In the genomic region with DNA sequence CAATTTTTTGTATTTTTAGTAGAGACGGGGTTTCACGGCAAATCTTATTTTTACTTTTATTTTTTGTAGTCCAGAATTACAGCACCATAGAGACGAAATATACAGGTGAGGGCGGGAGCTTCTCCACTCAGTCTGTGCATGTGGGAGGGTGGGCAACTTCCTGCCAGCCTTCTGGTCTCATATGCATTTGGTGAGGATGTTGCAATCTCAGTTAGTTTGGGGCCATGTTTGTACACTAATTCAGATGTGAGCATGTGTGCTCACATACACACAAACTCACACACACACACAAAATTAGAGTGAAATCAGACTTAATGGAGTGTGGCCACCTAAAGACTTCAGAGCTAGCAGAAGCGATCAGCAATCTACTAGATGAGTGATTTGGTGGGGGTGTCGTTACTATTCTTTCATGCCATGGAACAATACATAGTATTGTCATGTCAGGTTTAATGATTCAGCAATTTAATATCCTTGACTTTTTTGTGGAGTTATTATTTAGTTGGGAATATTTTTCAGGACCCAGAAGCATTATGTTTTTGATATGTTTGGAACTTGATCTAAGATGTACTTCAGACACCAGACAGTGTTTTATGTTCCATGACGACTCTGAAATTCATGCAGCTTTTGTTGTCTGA, we compare ENCODE assay signal across 23 cellular contexts.
A peak's percentile ranks its signal among the peaks of the same experiment; 100 is the strongest.
DNase-seq lines count a peak whose midpoint lies in the region; ATAC-seq, FAIRE-seq and TF ChIP-seq lines count a peak whose summit lies in the region.
"Had no signal": no experiment of that assay in that cellular context is flagged by ENCODE, and none has a peak within 500 bp of the region (broad histone marks: within the 10 kb centered on the region; RNA-seq: fewer than 3 reads in every experiment).

No MANE protein-coding gene starts in this region.

- no peaks in the 10 kb centered on the region for H3K27me3 Mint-ChIP-seq in astrocyte (ENCODE audit: low read depth, unreplicated experiment)
- H3K27me3 Mint-ChIP-seq: B cell; CD4-positive, CD25-positive, alpha-beta regulatory T cell had no signal

- in situ Hi-C loops in HepG2 (cut with HindIII; ENCODE audit: extremely low pct_ligation_motif_present, low pct_unique_long_range_greater_than_20kb) = no loop called here

- no TSS peak for BruUV-seq in HepG2 (replicated peaks; lab: Mats Ljungman, UMichigan)

- peaks cover 19% of the 10 kb centered on the region for H3K4me1 Mint-ChIP-seq in astrocyte (ENCODE audit: low read depth, unreplicated experiment)
- H3K4me1 Mint-ChIP-seq: B cell; CD4-positive, CD25-positive, alpha-beta regulatory T cell; GM23338 had no signal

- no peak overlapping the region for H3K4me3 Mint-ChIP-seq in astrocyte (ENCODE audit: unreplicated experiment)
- H3K4me3 Mint-ChIP-seq: B cell; CD4-positive, CD25-positive, alpha-beta regulatory T cell; CD8-positive, alpha-beta T cell; GM23338; HFFc6 had no signal

- no peak for TF ChIP-seq POLR2A in HepG2 (IDR thresholded peaks at IDR 0.05; ENCODE audit: insufficient read depth in 1 of 2, low read depth in 2 of 2, low read length in 2 of 2)
- TF ChIP-seq POLR2A in right lobe of liver (IDR thresholded peaks at IDR 0.05) = no peak
- no peak for TF ChIP-seq POLR2A in esophagus muscularis mucosa (IDR thresholded peaks at IDR 0.05; ENCODE audit: low read depth)

- no peaks in the 10 kb centered on the region for H3K9me3 Mint-ChIP-seq in astrocyte (ENCODE audit: unreplicated experiment)
- H3K9me3 Mint-ChIP-seq: CD8-positive, alpha-beta T cell; GM23338 had no signal

- H3K79me2 ChIP-seq in HepG2 (ENCODE audit: insufficient read depth, low read length) = no peaks in the 10 kb centered on the region
- no peaks in the 10 kb centered on the region for H3K79me2 ChIP-seq in astrocyte (ENCODE audit: insufficient read depth, low read length)

- H3K36me3 Mint-ChIP-seq in astrocyte (ENCODE audit: low read depth, unreplicated experiment) = no peaks in the 10 kb centered on the region
- H3K36me3 Mint-ChIP-seq: CD4-positive, CD25-positive, alpha-beta regulatory T cell; CD8-positive, alpha-beta T cell had no signal

- no peak for TF ChIP-seq EP300 in HepG2 (IDR thresholded peaks at IDR 0.05; ENCODE audit: low read depth in 2 of 2, low read length in 2 of 2)
- no peak for TF ChIP-seq EP300 in HepG2 (CRISPR knock-in tag; IDR thresholded peaks at IDR 0.05; ENCODE audit: borderline replicate concordance)
- no peak for TF ChIP-seq EP300 in esophagus muscularis mucosa (IDR thresholded peaks at IDR 0.05)

- H3K27me3 ChIP-seq in HepG2 (ENCODE audit: control insufficient read depth in 1 of 2, insufficient read depth in 2 of 2, low read length in 2 of 2) = no peaks in the 10 kb centered on the region
- H3K27me3 ChIP-seq in right lobe of liver = no peaks in the 10 kb centered on the region
- H3K27me3 ChIP-seq in astrocyte (ENCODE audit: insufficient read depth, low read length) = no peaks in the 10 kb centered on the region
- H3K27me3 ChIP-seq in esophagus muscularis mucosa = no peaks in the 10 kb centered on the region
- H3K27me3 ChIP-seq: BLaER1 had no signal

- DNase-seq in HepG2 (ENCODE audit: low spot score) = no peak
- no peak for DNase-seq in right lobe of liver
- DNase-seq in astrocyte (ENCODE audit: low read depth) = no peak
- peak; percentile 45 for DNase-seq in esophagus muscularis mucosa (ENCODE audit: extremely low spot score)
- DNase-seq in AG08395 (ENCODE audit: low spot score) = no peak
- DNase-seq in occipital lobe (lab: John Stamatoyannopoulos, UW) = no peak
- no peak for DNase-seq in cardiac septum (ENCODE audit: low spot score)
- DNase-seq: 8988T; Caco-2; CD4-positive, CD25-positive, alpha-beta regulatory T cell; CD8-positive, alpha-beta T cell; DMS153; DMS79; EL; GDM1; HFFc6 had no signal

- intact Hi-C loops in HepG2 (cut with micrococcal nuclease; ENCODE audit: unreplicated experiment) = no loop called here
- intact Hi-C loops in right lobe of liver (cut with DNase I) = no loop called here
- intact Hi-C loops in esophagus muscularis mucosa (cut with DNase I) = no loop called here
- intact Hi-C loops in cardiac septum (cut with DNase I) = no loop called here

- no peaks in the 10 kb centered on the region for H3K9me3 ChIP-seq in HepG2 (ENCODE audit: low read length)
- no peaks in the 10 kb centered on the region for H3K9me3 ChIP-seq in right lobe of liver
- no peaks in the 10 kb centered on the region for H3K9me3 ChIP-seq in astrocyte (ENCODE audit: insufficient read depth, low read depth, low read length)
- H3K9me3 ChIP-seq in esophagus muscularis mucosa = no peaks in the 10 kb centered on the region
- H3K9me3 ChIP-seq: BLaER1, Caco-2, HAP-1 had no signal

- no peak overlapping the region for H3K27ac Mint-ChIP-seq in astrocyte (ENCODE audit: unreplicated experiment)
- H3K27ac Mint-ChIP-seq: B cell; CD4-positive, CD25-positive, alpha-beta regulatory T cell; CD8-positive, alpha-beta T cell; GM23338; HFFc6 had no signal

- POLR2A ChIA-PET in HepG2 (lab: Yijun Ruan, JAX) = no interaction called here

- H3K9ac ChIP-seq in HepG2 (ENCODE audit: insufficient read depth, low read depth, low read length) (no peak overlapping the region), astrocyte (ENCODE audit: low read length) (no peak overlapping the region)
- H3K9ac ChIP-seq: BLaER1 had no signal

- no peak for ATAC-seq in HepG2
- no peak for ATAC-seq in right lobe of liver
- ATAC-seq: CD8-positive, alpha-beta T cell; GM12878; GM23338 had no signal

- H3K4me2 ChIP-seq in HepG2 (ENCODE audit: low read depth, low read length) = no peak overlapping the region
- no peak overlapping the region for H3K4me2 ChIP-seq in astrocyte (ENCODE audit: low read length)
- H3K4me2 ChIP-seq: BLaER1, GM23338 had no signal

- H3K27ac ChIP-seq in HepG2 (ENCODE audit: extremely low read length, insufficient read depth, low read length) (no peak overlapping the region), right lobe of liver (no peak overlapping the region), astrocyte (ENCODE audit: low read depth, low read length) (no peak overlapping the region), esophagus muscularis mucosa (replicated peaks in 1 of 4) (no peak overlapping the region)
- H3K27ac ChIP-seq: BLaER1, C4-2B had no signal

- WGBS in HepG2 (ENCODE audit: low lambda C conversion rate) = 75% methylated on average over 7 of the region's 7 CpGs
- 86% methylated on average over 7 of the region's 7 CpGs for WGBS in right lobe of liver (ENCODE audit: insufficient coverage, low coverage, low lambda C conversion rate, missing lambda C conversion rate)
- 76% methylated on average over 7 of the region's 7 CpGs for WGBS in esophagus muscularis mucosa

- no peak overlapping the region for H3K4me3 ChIP-seq in HepG2 (replicated peaks in 1 of 3; ENCODE audit: insufficient read depth in 1 of 3, low read depth in 2 of 3, low read length in 3 of 3)
- H3K4me3 ChIP-seq in right lobe of liver = no peak overlapping the region
- no peak overlapping the region for H3K4me3 ChIP-seq in astrocyte (ENCODE audit: insufficient read depth, low read depth, low read length)
- no peak overlapping the region for H3K4me3 ChIP-seq in esophagus muscularis mucosa
- H3K4me3 ChIP-seq: BLaER1, GM12878, GM23338, HAP-1 had no signal

- H4K20me1 ChIP-seq in HepG2 (ENCODE audit: insufficient read depth, low read length) (no peaks in the 10 kb centered on the region), astrocyte (ENCODE audit: insufficient read depth, low read length) (no peaks in the 10 kb centered on the region)
- H4K20me1 ChIP-seq: BLaER1 had no signal

- peaks cover 34% of the 10 kb centered on the region for H3K4me1 ChIP-seq in HepG2 (ENCODE audit: insufficient read depth, low read length)
- H3K4me1 ChIP-seq in right lobe of liver = no peaks in the 10 kb centered on the region
- H3K4me1 ChIP-seq in astrocyte (ENCODE audit: insufficient read depth, low read length) = no peaks in the 10 kb centered on the region
- H3K4me1 ChIP-seq in esophagus muscularis mucosa = peaks cover 0 to 8% (median 4%) of the 10 kb centered on the region in 4 donors
- H3K4me1 ChIP-seq: HAP-1 had no signal

- TF ChIP-seq CTCF in HepG2 (CRISPR knock-in tag; IDR thresholded peaks at IDR 0.05) = no peak
- TF ChIP-seq CTCF in right lobe of liver (IDR thresholded peaks at IDR 0.05) = no peak
- TF ChIP-seq CTCF in astrocyte (IDR thresholded peaks at IDR 0.05; ENCODE audit: insufficient read depth, low read depth, low read length) = no peak
- no peak for TF ChIP-seq CTCF in esophagus muscularis mucosa (IDR thresholded peaks at IDR 0.05)

- H3K36me3 ChIP-seq in HepG2 (replicated peaks in 1 of 2; ENCODE audit: control insufficient read depth in 1 of 2, insufficient read depth in 2 of 2, low read length in 2 of 2) (no peaks in the 10 kb centered on the region), right lobe of liver (no peaks in the 10 kb centered on the region), astrocyte (ENCODE audit: insufficient read depth, low read length) (no peaks in the 10 kb centered on the region), esophagus muscularis mucosa (no peaks in the 10 kb centered on the region)
- H3K36me3 ChIP-seq: BLaER1, HAP-1 had no signal

- CTCF ChIA-PET in HepG2 (lab: Yijun Ruan, JAX; ENCODE audit: low intra/inter-chr PET ratio, low total read pairs) = no interaction called here

- TF ChIP-seq RAD21 in HepG2 (CRISPR knock-in tag; IDR thresholded peaks at IDR 0.05) = no peak

- H2AFZ ChIP-seq in HepG2 (ENCODE audit: low read length) (no peak overlapping the region), astrocyte (ENCODE audit: low read depth, low read length) (no peak overlapping the region)
- H2AFZ ChIP-seq: GM23338 had no signal

- FAIRE-seq in HepG2 (lab: Jason Lieb, UNC) (no peak), astrocyte (lab: Jason Lieb, UNC) (peak; percentile 5)
- FAIRE-seq: GM12878, GM19239 had no signal

TF ChIP-seq in HepG2, 621 proteins besides CTCF, POLR2A, EP300 and RAD21:
- TF ChIP-seq CEBPB (IDR thresholded peaks at IDR 0.05; ENCODE audit: borderline replicate concordance, low read depth, low read length) (peak; percentile 52; the same call in 1 of the 2 replicates), MAFK (conservative IDR thresholded peaks at IDR 0.05 in 1 of 2, IDR thresholded peaks at IDR 0.05 in 1 of 2; ENCODE audit: low read length in 2 of 2) (peak; percentile 60 to 78; a peak in 3 of 4 replicates), GABPA (IDR thresholded peaks at IDR 0.05; ENCODE audit: low read depth, low read length) (no peak), GABPA (CRISPR knock-in tag; IDR thresholded peaks at IDR 0.05; ENCODE audit: low read depth) (0 out of 2 replicates have a peak, but pooled peaks have one; percentile 30), MAFF (IDR thresholded peaks at IDR 0.05; ENCODE audit: low read depth, low read length) (peak; percentile 49; the same call in 1 of the 2 replicates), ELF1 (CRISPR knock-in tag; IDR thresholded peaks at IDR 0.05) (no peak)
- TF ChIP-seq, protein P1, sequence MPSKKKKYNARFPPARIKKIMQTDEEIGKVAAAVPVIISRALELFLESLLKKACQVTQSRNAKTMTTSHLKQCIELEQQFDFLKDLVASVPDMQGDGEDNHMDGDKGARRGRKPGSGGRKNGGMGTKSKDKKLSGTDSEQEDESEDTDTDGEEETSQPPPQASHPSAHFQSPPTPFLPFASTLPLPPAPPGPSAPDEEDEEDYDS (CRISPR knock-in tag; IDR thresholded peaks at IDR 0.05) = no peak
